Comparison of ENCODE assay signal across 14 cellular contexts in the genomic region with DNA sequence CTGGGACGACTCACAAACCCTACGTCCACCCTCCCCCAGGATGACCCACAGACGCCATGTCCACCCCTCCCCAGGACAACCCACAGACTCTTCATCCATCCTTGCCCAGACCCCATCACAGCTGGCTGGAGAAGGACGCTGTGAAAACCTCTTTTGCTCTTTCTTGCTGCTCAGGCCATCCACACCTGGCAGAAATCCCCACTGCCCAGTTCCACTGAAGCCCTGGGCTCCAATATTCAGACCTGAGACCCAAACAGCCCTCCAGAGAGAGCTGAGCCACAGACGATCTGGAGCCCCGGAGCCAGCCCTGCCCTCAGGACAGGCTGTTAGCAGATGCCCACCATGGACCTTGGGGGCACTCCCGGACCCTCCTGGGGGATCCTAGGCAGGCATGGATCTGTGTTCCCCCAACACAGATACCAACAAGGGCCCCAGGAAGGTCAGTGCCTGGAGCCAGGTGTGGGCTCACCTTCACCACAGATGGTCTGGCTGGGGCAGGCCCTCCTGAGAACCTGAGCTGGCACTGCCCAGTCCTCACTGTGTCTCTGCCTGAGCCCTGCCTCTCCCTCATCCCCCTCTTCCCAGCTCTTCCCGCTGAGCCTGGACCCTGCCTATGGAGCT.
"Had no signal": no experiment of that assay in that cellular context is flagged by ENCODE, and none has a peak within 500 bp of the region (broad histone marks: within the 10 kb centered on the region; RNA-seq: fewer than 3 reads in every experiment).

No MANE protein-coding gene starts in this region.

- H3K9me3 Mint-ChIP-seq: activated naive CD8-positive, alpha-beta T cell treated with anti-CD3 and anti-CD28 coated beads for 36 hours; mesothelial cell of epicardium; neural crest cell; stimulated activated naive CD8-positive, alpha-beta T cell treated with anti-CD3 and anti-CD28 coated beads, Interleukin-15, Interleukin-2, amounts not matched to agents 100 ng/mL and 50 ng/mL, for 24 hours had no signal

- H3K36me3 Mint-ChIP-seq: activated naive CD8-positive, alpha-beta T cell treated with anti-CD3 and anti-CD28 coated beads for 36 hours; mesothelial cell of epicardium had no signal

- H3K9me3 ChIP-seq: lower lobe of right lung had no signal

- H3K4me3 ChIP-seq: cardiac muscle cell, dorsolateral prefrontal cortex, lower lobe of right lung had no signal

- H3K4me1 ChIP-seq: lower lobe of right lung had no signal

- H3K36me3 ChIP-seq: cardiac muscle cell, lower lobe of right lung, WERI-Rb-1 had no signal

- H3K4me3 Mint-ChIP-seq: activated naive CD8-positive, alpha-beta T cell treated with anti-CD3 and anti-CD28 coated beads for 36 hours; mesothelial cell of epicardium; neural crest cell; stimulated activated naive CD8-positive, alpha-beta T cell treated with anti-CD3 and anti-CD28 coated beads, Interleukin-15, Interleukin-2, amounts not matched to agents 100 ng/mL and 50 ng/mL, for 24 hours had no signal

- H3K27me3 ChIP-seq: cardiac muscle cell had no signal

- ATAC-seq: lower lobe of right lung, sciatic nerve had no signal

- H3K27me3 Mint-ChIP-seq: stimulated activated naive CD8-positive, alpha-beta T cell treated with anti-CD3 and anti-CD28 coated beads, Interleukin-15, Interleukin-2, amounts not matched to agents 100 ng/mL and 50 ng/mL, for 24 hours had no signal

- DNase-seq: activated CD4-positive, alpha-beta T cell treated with anti-CD3 and anti-CD28 coated beads, Interleukin-2, amount 50 U/mL, for 4 hours; activated naive CD8-positive, alpha-beta T cell treated with anti-CD3 and anti-CD28 coated beads for 36 hours; amniotic stem cell; foreskin fibroblast; lower lobe of right lung; stimulated activated CD4-positive, alpha-beta T cell treated with anti-CD3 and anti-CD28 coated beads, Interleukin-4, amount 100 ng/mL, for 4 hours; trophoblast cell; WERI-Rb-1 had no signal

- H3K27ac ChIP-seq: cardiac muscle cell, dorsolateral prefrontal cortex, lower lobe of right lung, WERI-Rb-1 had no signal

- H3K4me1 Mint-ChIP-seq: activated naive CD8-positive, alpha-beta T cell treated with anti-CD3 and anti-CD28 coated beads for 36 hours; mesothelial cell of epicardium had no signal

- H3K27ac Mint-ChIP-seq: activated naive CD8-positive, alpha-beta T cell treated with anti-CD3 and anti-CD28 coated beads for 36 hours; mesothelial cell of epicardium; stimulated activated naive CD8-positive, alpha-beta T cell treated with anti-CD3 and anti-CD28 coated beads, Interleukin-15, Interleukin-2, amounts not matched to agents 100 ng/mL and 50 ng/mL, for 24 hours had no signal
